In the genomic region with DNA sequence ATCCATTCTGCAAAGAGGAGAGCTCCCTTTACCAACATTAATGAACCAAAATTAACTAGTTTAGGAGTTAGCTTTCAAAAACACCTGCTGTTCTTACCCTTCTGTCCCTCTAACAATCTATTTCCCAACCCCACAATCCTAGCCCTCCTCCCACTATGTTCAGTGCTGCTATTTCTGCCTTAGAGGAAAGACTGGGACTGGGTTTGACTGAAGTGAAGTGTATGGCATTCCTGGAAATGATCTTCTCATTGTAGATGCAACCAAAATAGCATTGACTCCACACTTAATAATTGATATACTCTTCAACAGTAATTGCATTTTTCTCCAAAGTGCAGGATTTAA, we compare ENCODE assay signal across 2 cellular contexts.
TF ChIP-seq lines count a peak whose summit lies in the region.

No MANE protein-coding gene starts in this region.

TF ChIP-seq in GM12878, 131 proteins besides CTCF, POLR2A, EP300 and RAD21:
- TF ChIP-seq MTA2 (IDR thresholded peaks at IDR 0.05; ENCODE audit: low read depth) (no peak), SMAD1 (IDR thresholded peaks at IDR 0.05; ENCODE audit: low read depth, partially characterized antibody) (no peak), ATF7 (IDR thresholded peaks at IDR 0.05; ENCODE audit: low read depth) (no peak), IKZF2 (IDR thresholded peaks at IDR 0.05) (no peak), CBX5 (IDR thresholded peaks at IDR 0.05; ENCODE audit: low read depth) (no peak), PAX8 (IDR thresholded peaks at IDR 0.05) (no peak), IRF4 (IDR thresholded peaks at IDR 0.05; ENCODE audit: low read depth, low read length) (no peak), YY1 (IDR thresholded peaks at IDR 0.05; ENCODE audit: low read depth, low read length) (no peak), HDAC6 (IDR thresholded peaks at IDR 0.05; ENCODE audit: unreplicated experiment) (no peak), TCF7 (IDR thresholded peaks at IDR 0.05; ENCODE audit: borderline replicate concordance) (no peak), CHD2 (IDR thresholded peaks at IDR 0.05; ENCODE audit: borderline replicate concordance, low read depth, low read length) (no peak), RBBP5 (conservative IDR thresholded peaks at IDR 0.05) (no peak), POLR2AphosphoS5 (IDR thresholded peaks at IDR 0.05; ENCODE audit: low read length) (no peak), CREB1 (IDR thresholded peaks at IDR 0.05; ENCODE audit: low read depth) (no peak), ZNF274 (IDR thresholded peaks at IDR 0.05; ENCODE audit: insufficient read depth, insufficient read length) (no peak), LARP7 (IDR thresholded peaks at IDR 0.05) (no peak)
- TF ChIP-seq, protein P1, sequence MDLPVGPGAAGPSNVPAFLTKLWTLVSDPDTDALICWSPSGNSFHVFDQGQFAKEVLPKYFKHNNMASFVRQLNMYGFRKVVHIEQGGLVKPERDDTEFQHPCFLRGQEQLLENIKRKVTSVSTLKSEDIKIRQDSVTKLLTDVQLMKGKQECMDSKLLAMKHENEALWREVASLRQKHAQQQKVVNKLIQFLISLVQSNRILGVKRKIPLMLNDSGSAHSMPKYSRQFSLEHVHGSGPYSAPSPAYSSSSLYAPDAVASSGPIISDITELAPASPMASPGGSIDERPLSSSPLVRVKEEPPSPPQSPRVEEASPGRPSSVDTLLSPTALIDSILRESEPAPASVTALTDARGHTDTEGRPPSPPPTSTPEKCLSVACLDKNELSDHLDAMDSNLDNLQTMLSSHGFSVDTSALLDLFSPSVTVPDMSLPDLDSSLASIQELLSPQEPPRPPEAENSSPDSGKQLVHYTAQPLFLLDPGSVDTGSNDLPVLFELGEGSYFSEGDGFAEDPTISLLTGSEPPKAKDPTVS (IDR thresholded peaks at IDR 0.05; ENCODE audit: low read depth, low read length): no peak
- TF ChIP-seq, protein P2, sequence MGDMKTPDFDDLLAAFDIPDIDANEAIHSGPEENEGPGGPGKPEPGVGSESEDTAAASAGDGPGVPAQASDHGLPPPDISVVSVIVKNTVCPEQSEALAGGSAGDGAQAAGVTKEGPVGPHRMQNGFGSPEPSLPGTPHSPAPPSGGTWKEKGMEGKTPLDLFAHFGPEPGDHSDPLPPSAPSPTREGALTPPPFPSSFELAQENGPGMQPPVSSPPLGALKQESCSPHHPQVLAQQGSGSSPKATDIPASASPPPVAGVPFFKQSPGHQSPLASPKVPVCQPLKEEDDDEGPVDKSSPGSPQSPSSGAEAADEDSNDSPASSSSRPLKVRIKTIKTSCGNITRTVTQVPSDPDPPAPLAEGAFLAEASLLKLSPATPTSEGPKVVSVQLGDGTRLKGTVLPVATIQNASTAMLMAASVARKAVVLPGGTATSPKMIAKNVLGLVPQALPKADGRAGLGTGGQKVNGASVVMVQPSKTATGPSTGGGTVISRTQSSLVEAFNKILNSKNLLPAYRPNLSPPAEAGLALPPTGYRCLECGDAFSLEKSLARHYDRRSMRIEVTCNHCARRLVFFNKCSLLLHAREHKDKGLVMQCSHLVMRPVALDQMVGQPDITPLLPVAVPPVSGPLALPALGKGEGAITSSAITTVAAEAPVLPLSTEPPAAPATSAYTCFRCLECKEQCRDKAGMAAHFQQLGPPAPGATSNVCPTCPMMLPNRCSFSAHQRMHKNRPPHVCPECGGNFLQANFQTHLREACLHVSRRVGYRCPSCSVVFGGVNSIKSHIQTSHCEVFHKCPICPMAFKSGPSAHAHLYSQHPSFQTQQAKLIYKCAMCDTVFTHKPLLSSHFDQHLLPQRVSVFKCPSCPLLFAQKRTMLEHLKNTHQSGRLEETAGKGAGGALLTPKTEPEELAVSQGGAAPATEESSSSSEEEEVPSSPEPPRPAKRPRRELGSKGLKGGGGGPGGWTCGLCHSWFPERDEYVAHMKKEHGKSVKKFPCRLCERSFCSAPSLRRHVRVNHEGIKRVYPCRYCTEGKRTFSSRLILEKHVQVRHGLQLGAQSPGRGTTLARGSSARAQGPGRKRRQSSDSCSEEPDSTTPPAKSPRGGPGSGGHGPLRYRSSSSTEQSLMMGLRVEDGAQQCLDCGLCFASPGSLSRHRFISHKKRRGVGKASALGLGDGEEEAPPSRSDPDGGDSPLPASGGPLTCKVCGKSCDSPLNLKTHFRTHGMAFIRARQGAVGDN (IDR thresholded peaks at IDR 0.05): no peak
- TF ChIP-seq, protein P3, sequence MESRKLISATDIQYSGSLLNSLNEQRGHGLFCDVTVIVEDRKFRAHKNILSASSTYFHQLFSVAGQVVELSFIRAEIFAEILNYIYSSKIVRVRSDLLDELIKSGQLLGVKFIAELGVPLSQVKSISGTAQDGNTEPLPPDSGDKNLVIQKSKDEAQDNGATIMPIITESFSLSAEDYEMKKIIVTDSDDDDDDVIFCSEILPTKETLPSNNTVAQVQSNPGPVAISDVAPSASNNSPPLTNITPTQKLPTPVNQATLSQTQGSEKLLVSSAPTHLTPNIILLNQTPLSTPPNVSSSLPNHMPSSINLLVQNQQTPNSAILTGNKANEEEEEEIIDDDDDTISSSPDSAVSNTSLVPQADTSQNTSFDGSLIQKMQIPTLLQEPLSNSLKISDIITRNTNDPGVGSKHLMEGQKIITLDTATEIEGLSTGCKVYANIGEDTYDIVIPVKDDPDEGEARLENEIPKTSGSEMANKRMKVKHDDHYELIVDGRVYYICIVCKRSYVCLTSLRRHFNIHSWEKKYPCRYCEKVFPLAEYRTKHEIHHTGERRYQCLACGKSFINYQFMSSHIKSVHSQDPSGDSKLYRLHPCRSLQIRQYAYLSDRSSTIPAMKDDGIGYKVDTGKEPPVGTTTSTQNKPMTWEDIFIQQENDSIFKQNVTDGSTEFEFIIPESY (IDR thresholded peaks at IDR 0.05): no peak
- TF ChIP-seq, protein P4, sequence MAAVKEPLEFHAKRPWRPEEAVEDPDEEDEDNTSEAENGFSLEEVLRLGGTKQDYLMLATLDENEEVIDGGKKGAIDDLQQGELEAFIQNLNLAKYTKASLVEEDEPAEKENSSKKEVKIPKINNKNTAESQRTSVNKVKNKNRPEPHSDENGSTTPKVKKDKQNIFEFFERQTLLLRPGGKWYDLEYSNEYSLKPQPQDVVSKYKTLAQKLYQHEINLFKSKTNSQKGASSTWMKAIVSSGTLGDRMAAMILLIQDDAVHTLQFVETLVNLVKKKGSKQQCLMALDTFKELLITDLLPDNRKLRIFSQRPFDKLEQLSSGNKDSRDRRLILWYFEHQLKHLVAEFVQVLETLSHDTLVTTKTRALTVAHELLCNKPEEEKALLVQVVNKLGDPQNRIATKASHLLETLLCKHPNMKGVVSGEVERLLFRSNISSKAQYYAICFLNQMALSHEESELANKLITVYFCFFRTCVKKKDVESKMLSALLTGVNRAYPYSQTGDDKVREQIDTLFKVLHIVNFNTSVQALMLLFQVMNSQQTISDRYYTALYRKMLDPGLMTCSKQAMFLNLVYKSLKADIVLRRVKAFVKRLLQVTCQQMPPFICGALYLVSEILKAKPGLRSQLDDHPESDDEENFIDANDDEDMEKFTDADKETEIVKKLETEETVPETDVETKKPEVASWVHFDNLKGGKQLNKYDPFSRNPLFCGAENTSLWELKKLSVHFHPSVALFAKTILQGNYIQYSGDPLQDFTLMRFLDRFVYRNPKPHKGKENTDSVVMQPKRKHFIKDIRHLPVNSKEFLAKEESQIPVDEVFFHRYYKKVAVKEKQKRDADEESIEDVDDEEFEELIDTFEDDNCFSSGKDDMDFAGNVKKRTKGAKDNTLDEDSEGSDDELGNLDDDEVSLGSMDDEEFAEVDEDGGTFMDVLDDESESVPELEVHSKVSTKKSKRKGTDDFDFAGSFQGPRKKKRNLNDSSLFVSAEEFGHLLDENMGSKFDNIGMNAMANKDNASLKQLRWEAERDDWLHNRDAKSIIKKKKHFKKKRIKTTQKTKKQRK (IDR thresholded peaks at IDR 0.05; ENCODE audit: low read depth, low read length): no peak

TF ChIP-seq in WTC11, 78 proteins besides CTCF, POLR2A, EP300 and RAD21:
- TF ChIP-seq, protein P5, sequence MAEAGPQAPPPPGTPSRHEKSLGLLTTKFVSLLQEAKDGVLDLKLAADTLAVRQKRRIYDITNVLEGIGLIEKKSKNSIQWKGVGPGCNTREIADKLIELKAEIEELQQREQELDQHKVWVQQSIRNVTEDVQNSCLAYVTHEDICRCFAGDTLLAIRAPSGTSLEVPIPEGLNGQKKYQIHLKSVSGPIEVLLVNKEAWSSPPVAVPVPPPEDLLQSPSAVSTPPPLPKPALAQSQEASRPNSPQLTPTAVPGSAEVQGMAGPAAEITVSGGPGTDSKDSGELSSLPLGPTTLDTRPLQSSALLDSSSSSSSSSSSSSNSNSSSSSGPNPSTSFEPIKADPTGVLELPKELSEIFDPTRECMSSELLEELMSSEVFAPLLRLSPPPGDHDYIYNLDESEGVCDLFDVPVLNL (CRISPR knock-in tag; IDR thresholded peaks at IDR 0.05; ENCODE audit: borderline replicate concordance, low read depth): no peak
- TF ChIP-seq, protein P6, sequence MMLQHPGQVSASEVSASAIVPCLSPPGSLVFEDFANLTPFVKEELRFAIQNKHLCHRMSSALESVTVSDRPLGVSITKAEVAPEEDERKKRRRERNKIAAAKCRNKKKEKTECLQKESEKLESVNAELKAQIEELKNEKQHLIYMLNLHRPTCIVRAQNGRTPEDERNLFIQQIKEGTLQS (CRISPR knock-in tag; conservative IDR thresholded peaks at IDR 0.05): no peak
- TF ChIP-seq, protein P7, sequence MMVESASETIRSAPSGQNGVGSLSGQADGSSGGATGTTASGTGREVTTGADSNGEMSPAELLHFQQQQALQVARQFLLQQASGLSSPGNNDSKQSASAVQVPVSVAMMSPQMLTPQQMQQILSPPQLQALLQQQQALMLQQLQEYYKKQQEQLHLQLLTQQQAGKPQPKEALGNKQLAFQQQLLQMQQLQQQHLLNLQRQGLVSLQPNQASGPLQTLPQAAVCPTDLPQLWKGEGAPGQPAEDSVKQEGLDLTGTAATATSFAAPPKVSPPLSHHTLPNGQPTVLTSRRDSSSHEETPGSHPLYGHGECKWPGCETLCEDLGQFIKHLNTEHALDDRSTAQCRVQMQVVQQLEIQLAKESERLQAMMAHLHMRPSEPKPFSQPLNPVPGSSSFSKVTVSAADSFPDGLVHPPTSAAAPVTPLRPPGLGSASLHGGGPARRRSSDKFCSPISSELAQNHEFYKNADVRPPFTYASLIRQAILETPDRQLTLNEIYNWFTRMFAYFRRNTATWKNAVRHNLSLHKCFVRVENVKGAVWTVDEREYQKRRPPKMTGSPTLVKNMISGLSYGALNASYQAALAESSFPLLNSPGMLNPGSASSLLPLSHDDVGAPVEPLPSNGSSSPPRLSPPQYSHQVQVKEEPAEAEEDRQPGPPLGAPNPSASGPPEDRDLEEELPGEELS (CRISPR knock-in tag; IDR thresholded peaks at IDR 0.05): no peak
- TF ChIP-seq FOXJ3 (CRISPR knock-in tag; IDR thresholded peaks at IDR 0.05; ENCODE audit: borderline replicate concordance) (no peak), ZNF263 (CRISPR knock-in tag; IDR thresholded peaks at IDR 0.05; ENCODE audit: low read depth) (no peak), NR3C1 (CRISPR knock-in tag; conservative IDR thresholded peaks at IDR 0.05; ENCODE audit: low read depth) (no peak), GTF2I (CRISPR knock-in tag; conservative IDR thresholded peaks at IDR 0.05) (no peak), SMAD3 (CRISPR knock-in tag; IDR thresholded peaks at IDR 0.05; ENCODE audit: borderline replicate concordance) (no peak), SP1 (CRISPR knock-in tag; conservative IDR thresholded peaks at IDR 0.05) (no peak), CREB1 (CRISPR knock-in tag; IDR thresholded peaks at IDR 0.05) (no peak), ELF4 (CRISPR knock-in tag; IDR thresholded peaks at IDR 0.05; ENCODE audit: low read depth) (no peak)
- TF ChIP-seq, protein P8, sequence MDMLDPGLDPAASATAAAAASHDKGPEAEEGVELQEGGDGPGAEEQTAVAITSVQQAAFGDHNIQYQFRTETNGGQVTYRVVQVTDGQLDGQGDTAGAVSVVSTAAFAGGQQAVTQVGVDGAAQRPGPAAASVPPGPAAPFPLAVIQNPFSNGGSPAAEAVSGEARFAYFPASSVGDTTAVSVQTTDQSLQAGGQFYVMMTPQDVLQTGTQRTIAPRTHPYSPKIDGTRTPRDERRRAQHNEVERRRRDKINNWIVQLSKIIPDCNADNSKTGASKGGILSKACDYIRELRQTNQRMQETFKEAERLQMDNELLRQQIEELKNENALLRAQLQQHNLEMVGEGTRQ (CRISPR knock-in tag; IDR thresholded peaks at IDR 0.05): no peak
- TF ChIP-seq, protein P9, sequence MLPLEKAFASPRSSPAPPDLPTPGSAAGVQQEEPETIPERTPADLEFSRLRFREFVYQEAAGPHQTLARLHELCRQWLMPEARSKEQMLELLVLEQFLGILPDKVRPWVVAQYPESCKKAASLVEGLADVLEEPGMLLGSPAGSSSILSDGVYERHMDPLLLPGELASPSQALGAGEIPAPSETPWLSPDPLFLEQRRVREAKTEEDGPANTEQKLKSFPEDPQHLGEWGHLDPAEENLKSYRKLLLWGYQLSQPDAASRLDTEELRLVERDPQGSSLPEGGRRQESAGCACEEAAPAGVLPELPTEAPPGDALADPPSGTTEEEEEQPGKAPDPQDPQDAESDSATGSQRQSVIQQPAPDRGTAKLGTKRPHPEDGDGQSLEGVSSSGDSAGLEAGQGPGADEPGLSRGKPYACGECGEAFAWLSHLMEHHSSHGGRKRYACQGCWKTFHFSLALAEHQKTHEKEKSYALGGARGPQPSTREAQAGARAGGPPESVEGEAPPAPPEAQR (CRISPR knock-in tag; IDR thresholded peaks at IDR 0.05): no peak
- TF ChIP-seq, protein P10, sequence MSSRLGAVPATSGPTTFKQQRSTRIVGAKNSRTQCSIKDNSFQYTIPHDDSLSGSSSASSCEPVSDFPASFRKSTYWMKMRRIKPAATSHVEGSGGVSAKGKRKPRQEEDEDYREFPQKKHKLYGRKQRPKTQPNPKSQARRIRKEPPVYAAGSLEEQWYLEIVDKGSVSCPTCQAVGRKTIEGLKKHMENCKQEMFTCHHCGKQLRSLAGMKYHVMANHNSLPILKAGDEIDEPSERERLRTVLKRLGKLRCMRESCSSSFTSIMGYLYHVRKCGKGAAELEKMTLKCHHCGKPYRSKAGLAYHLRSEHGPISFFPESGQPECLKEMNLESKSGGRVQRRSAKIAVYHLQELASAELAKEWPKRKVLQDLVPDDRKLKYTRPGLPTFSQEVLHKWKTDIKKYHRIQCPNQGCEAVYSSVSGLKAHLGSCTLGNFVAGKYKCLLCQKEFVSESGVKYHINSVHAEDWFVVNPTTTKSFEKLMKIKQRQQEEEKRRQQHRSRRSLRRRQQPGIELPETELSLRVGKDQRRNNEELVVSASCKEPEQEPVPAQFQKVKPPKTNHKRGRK (CRISPR knock-in tag; IDR thresholded peaks at IDR 0.05; ENCODE audit: borderline replicate concordance): no peak
- TF ChIP-seq, protein P11, sequence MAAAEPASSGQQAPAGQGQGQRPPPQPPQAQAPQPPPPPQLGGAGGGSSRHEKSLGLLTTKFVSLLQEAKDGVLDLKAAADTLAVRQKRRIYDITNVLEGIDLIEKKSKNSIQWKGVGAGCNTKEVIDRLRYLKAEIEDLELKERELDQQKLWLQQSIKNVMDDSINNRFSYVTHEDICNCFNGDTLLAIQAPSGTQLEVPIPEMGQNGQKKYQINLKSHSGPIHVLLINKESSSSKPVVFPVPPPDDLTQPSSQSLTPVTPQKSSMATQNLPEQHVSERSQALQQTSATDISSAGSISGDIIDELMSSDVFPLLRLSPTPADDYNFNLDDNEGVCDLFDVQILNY (CRISPR knock-in tag; IDR thresholded peaks at IDR 0.05): no peak
TF ChIP-seq in WTC11: peak in this region for 0.
